20 cellular contexts compared by ENCODE assay signal in genomic region chr9:100108572-100108971, GRCh38. TPM values are rescaled to one million over a fixed set of nuclear protein-coding genes. Genes with fewer than 3 reads are reported as not detected.
DNase-seq lines count a peak whose midpoint lies in the region; ATAC-seq and TF ChIP-seq lines count a peak whose summit lies in the region.
"Had no signal": no experiment of that assay in that cellular context is flagged by ENCODE, and none has a peak within 500 bp of the region (broad histone marks: within the 10 kb centered on the region; RNA-seq: fewer than 3 reads in every experiment).

No MANE protein-coding gene starts in this region.

- CTCF ChIA-PET in activated CD8-positive, alpha-beta memory T cell treated with anti-CD3 and anti-CD28 coated beads, Interleukin-2, amount 10 ng/mL, durations not matched to agents 7 days and 5 days (lab: Charles Lee): no interaction called here

- H3K36me3 Mint-ChIP-seq in brain: peaks cover 19% of the 10 kb centered on the region
- H3K36me3 Mint-ChIP-seq in activated CD8-positive, alpha-beta memory T cell treated with anti-CD3 and anti-CD28 coated beads, Interleukin-2, amount 10 ng/mL, durations not matched to agents 7 days and 5 days: peaks cover 9% of the 10 kb centered on the region

- peaks cover 45% of the 10 kb centered on the region for H3K4me1 Mint-ChIP-seq in brain
- no peaks in the 10 kb centered on the region for H3K4me1 Mint-ChIP-seq in activated CD8-positive, alpha-beta memory T cell treated with anti-CD3 and anti-CD28 coated beads, Interleukin-2, amount 10 ng/mL, durations not matched to agents 7 days and 5 days

- peak overlapping the region in 3 of 5 experiments; percentile 21 to 54 (median 47) for H3K4me3 Mint-ChIP-seq in brain
- no peak overlapping the region for H3K4me3 Mint-ChIP-seq in activated CD8-positive, alpha-beta memory T cell treated with anti-CD3 and anti-CD28 coated beads, Interleukin-2, amount 10 ng/mL, durations not matched to agents 7 days and 5 days
- H3K4me3 Mint-ChIP-seq: dendritic cell treated with granulocyte-macrophage colony-stimulating factor and Interleukin-4, amounts not matched to agents 40 ng/mL and 50 ng/mL, for 4 days had no signal

- no peak for TF ChIP-seq CTCF in brain (conservative IDR thresholded peaks at IDR 0.05)

- peak overlapping the region in 2 of 5 experiments; percentile 69 to 81 for H3K27ac Mint-ChIP-seq in brain
- H3K27ac Mint-ChIP-seq in activated CD8-positive, alpha-beta memory T cell treated with anti-CD3 and anti-CD28 coated beads, Interleukin-2, amount 10 ng/mL, durations not matched to agents 7 days and 5 days: no peak overlapping the region
- H3K27ac Mint-ChIP-seq: dendritic cell treated with granulocyte-macrophage colony-stimulating factor and Interleukin-4, amounts not matched to agents 40 ng/mL and 50 ng/mL, for 4 days had no signal

- ATAC-seq in GM18858 (IDR thresholded peaks at IDR 0.05; ENCODE audit: unreplicated experiment): no peak
- ATAC-seq in activated CD8-positive, alpha-beta memory T cell treated with anti-CD3 and anti-CD28 coated beads, Interleukin-2, amount 10 ng/mL, durations not matched to agents 7 days and 5 days: no peak
- ATAC-seq: gastroesophageal sphincter, HCT116, left lung, mucosa of descending colon had no signal

- DNase-seq in DMS153 (lab: John Stamatoyannopoulos, UW): peak; percentile 6
- DNase-seq in DMS153 treated with DMSO at 0.1 percent for 48 hours (lab: John Stamatoyannopoulos, UW; ENCODE audit: unreplicated experiment): no peak
- peak; percentile 17 for DNase-seq in NAMALWA (ENCODE audit: low spot score)
- peak; percentile 16 to 49 for DNase-seq in lung microvascular endothelial cell (ENCODE audit: low read depth in 2 of 2)
- DNase-seq in NK-92 (lab: John Stamatoyannopoulos, UW; ENCODE audit: unreplicated experiment): no peak
- no peak for DNase-seq in activated CD8-positive, alpha-beta memory T cell treated with anti-CD3 and anti-CD28 coated beads, Interleukin-2, amount 10 ng/mL, durations not matched to agents 7 days and 5 days
- DNase-seq: 8988T; activated CD4-positive, alpha-beta T cell treated with anti-CD3 and anti-CD28 coated beads for 48 hours; C1 segment of cervical spinal cord; IMR-90; left lung; MM.1S; mucosa of descending colon; NCI-H2171 treated with DMSO at 0.1 percent for 48 hours; spleen had no signal

- H3K27me3 Mint-ChIP-seq in brain: no peaks in the 10 kb centered on the region
- no peaks in the 10 kb centered on the region for H3K27me3 Mint-ChIP-seq in activated CD8-positive, alpha-beta memory T cell treated with anti-CD3 and anti-CD28 coated beads, Interleukin-2, amount 10 ng/mL, durations not matched to agents 7 days and 5 days
- H3K27me3 Mint-ChIP-seq: dendritic cell treated with granulocyte-macrophage colony-stimulating factor and Interleukin-4, amounts not matched to agents 40 ng/mL and 50 ng/mL, for 4 days had no signal

- no peaks in the 10 kb centered on the region for H3K9me3 Mint-ChIP-seq in brain
- H3K9me3 Mint-ChIP-seq in activated CD8-positive, alpha-beta memory T cell treated with anti-CD3 and anti-CD28 coated beads, Interleukin-2, amount 10 ng/mL, durations not matched to agents 7 days and 5 days (ENCODE audit: low read depth): no peaks in the 10 kb centered on the region
- H3K9me3 Mint-ChIP-seq: dendritic cell treated with granulocyte-macrophage colony-stimulating factor and Interleukin-4, amounts not matched to agents 40 ng/mL and 50 ng/mL, for 4 days had no signal

RNA-seq across cellular contexts. Expression of gene INVS, which starts 9.5 kb away (rescaled TPM):
- 9.9 TPM for polyA plus RNA-seq in brain (ENCODE audit: insufficient read depth, low read depth, low replicate concordance)
- total RNA-seq in lung microvascular endothelial cell: 16.3 and 20.6 TPM in 2 replicates
- 10 to 100 TPM; 21.3 TPM for total RNA-seq in activated CD8-positive, alpha-beta memory T cell treated with anti-CD3 and anti-CD28 coated beads, Interleukin-2, amount 10 ng/mL, durations not matched to agents 7 days and 5 days

RNA-seq across cellular contexts. Expression of gene ERP44, which starts 9.8 kb away (rescaled TPM):
- 18.1 TPM for polyA plus RNA-seq in brain (ENCODE audit: insufficient read depth, low read depth, low replicate concordance)
- 5.7 and 7.7 TPM in 2 replicates for total RNA-seq in lung microvascular endothelial cell
- total RNA-seq in activated CD8-positive, alpha-beta memory T cell treated with anti-CD3 and anti-CD28 coated beads, Interleukin-2, amount 10 ng/mL, durations not matched to agents 7 days and 5 days: 10 to 100 TPM; 16.0 to 19.6 TPM

Comparison
In these comparisons a context has a peak if more than half of its experiments do, and no peak if none do; other contexts are left out.
1. DNase-seq: peak in DMS153 (single experiment), NAMALWA (single experiment) and lung microvascular endothelial cell (2 of 2); none in DMS153 treated with DMSO at 0.1 percent for 48 hours (single experiment), NK-92 (single experiment) and activated CD8-positive, alpha-beta memory T cell treated with anti-CD3 and anti-CD28 coated beads, Interleukin-2, amount 10 ng/mL, durations not matched to agents 7 days and 5 days (single experiment).